8 cellular contexts compared by ENCODE assay signal in the genomic region with DNA sequence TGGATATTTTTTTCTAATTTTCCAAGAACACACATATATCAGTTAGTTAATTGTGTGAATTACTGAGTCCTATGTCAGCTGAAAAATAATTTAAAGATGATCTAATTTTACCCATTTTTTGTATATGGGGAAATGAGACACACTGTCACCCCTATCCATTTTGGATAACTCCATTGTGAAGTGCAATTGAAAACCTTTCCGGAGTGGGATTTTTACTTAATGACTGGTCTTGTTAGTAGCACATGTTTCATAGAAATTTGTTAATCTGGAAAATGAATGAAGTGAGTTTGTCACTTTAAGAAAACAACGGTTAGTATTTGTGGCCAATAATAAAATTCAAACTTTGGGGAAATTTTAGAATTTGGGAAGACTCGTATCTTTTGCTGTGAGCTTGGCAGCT. TPM values are rescaled to one million over a fixed set of nuclear protein-coding genes. Genes with fewer than 3 reads are reported as not detected.
A peak's percentile ranks its signal among the peaks of the same experiment; 100 is the strongest.
DNase-seq lines count a peak whose midpoint lies in the region; ATAC-seq lines count a peak whose summit lies in the region.

No MANE protein-coding gene starts in this region.

- H3K27me3 ChIP-seq in iPS-15b (ENCODE audit: control insufficient read depth, insufficient read depth, low read length) = no peaks in the 10 kb centered on the region

- peak overlapping the region; percentile 99 for H3K4me3 Mint-ChIP-seq in stimulated activated naive CD8-positive, alpha-beta T cell treated with anti-CD3 and anti-CD28 coated beads, Interleukin-15, Interleukin-2, amounts not matched to agents 100 ng/mL and 50 ng/mL, for 24 hours
- H3K4me3 Mint-ChIP-seq in activated T-helper 17 cell treated with anti-CD3 and anti-CD28 coated beads, Interleukin-2, amount 50 U/mL, for 72 hours = peak overlapping the region; percentile 99

- no peaks in the 10 kb centered on the region for H3K9me3 ChIP-seq in iPS-15b (ENCODE audit: control insufficient read depth, insufficient read depth, low read length)

- peak overlapping the region; percentile 99 for H3K4me3 ChIP-seq in iPS-15b (ENCODE audit: low read depth, low read length)

- H3K9me3 Mint-ChIP-seq in stimulated activated naive CD8-positive, alpha-beta T cell treated with anti-CD3 and anti-CD28 coated beads, Interleukin-15, Interleukin-2, amounts not matched to agents 100 ng/mL and 50 ng/mL, for 24 hours = no peaks in the 10 kb centered on the region
- H3K9me3 Mint-ChIP-seq in activated T-helper 17 cell treated with anti-CD3 and anti-CD28 coated beads, Interleukin-2, amount 50 U/mL, for 72 hours = no peaks in the 10 kb centered on the region

- H3K27me3 Mint-ChIP-seq in stimulated activated naive CD8-positive, alpha-beta T cell treated with anti-CD3 and anti-CD28 coated beads, Interleukin-15, Interleukin-2, amounts not matched to agents 100 ng/mL and 50 ng/mL, for 24 hours = no peaks in the 10 kb centered on the region
- no peaks in the 10 kb centered on the region for H3K27me3 Mint-ChIP-seq in activated T-helper 17 cell treated with anti-CD3 and anti-CD28 coated beads, Interleukin-2, amount 50 U/mL, for 72 hours

- peaks cover 60% of the 10 kb centered on the region for H3K4me1 Mint-ChIP-seq in stimulated activated naive CD8-positive, alpha-beta T cell treated with anti-CD3 and anti-CD28 coated beads, Interleukin-15, Interleukin-2, amounts not matched to agents 100 ng/mL and 50 ng/mL, for 24 hours (ENCODE audit: low read depth)
- peaks cover 11% of the 10 kb centered on the region for H3K4me1 Mint-ChIP-seq in activated T-helper 17 cell treated with anti-CD3 and anti-CD28 coated beads, Interleukin-2, amount 50 U/mL, for 72 hours

- H3K36me3 ChIP-seq in iPS-15b (ENCODE audit: control insufficient read depth, insufficient read depth, low read length) = peaks cover 13% of the 10 kb centered on the region

- no peak overlapping the region for H3K9ac ChIP-seq in iPS-15b (ENCODE audit: low read depth, low read length)

- H3K4me1 ChIP-seq in iPS-15b (ENCODE audit: control insufficient read depth, insufficient read depth, low read length) = no peaks in the 10 kb centered on the region

- H3K27ac Mint-ChIP-seq in stimulated activated naive CD8-positive, alpha-beta T cell treated with anti-CD3 and anti-CD28 coated beads, Interleukin-15, Interleukin-2, amounts not matched to agents 100 ng/mL and 50 ng/mL, for 24 hours = peak overlapping the region; percentile 99
- H3K27ac Mint-ChIP-seq in activated T-helper 17 cell treated with anti-CD3 and anti-CD28 coated beads, Interleukin-2, amount 50 U/mL, for 72 hours = peak overlapping the region; percentile 99

- no peak for DNase-seq in stimulated activated naive CD8-positive, alpha-beta T cell treated with anti-CD3 and anti-CD28 coated beads, Interleukin-15, Interleukin-2, amounts not matched to agents 100 U/mL and 50 U/mL, for 24 hours
- DNase-seq in SW 1271 (lab: John Stamatoyannopoulos, UW) = no peak
- no peak for DNase-seq in mucosa of gallbladder (ENCODE audit: low spot score)
- no peak for DNase-seq in amygdala (lab: John Stamatoyannopoulos, UW)

- ATAC-seq in stimulated activated naive CD8-positive, alpha-beta T cell treated with anti-CD3 and anti-CD28 coated beads, Interleukin-15, Interleukin-2, amounts not matched to agents 100 U/mL and 50 U/mL, for 24 hours = no peak
- no peak for ATAC-seq in activated T-helper 17 cell treated with anti-CD3 and anti-CD28 coated beads, Interleukin-2, amount 50 U/mL, for 72 hours (replicated peaks)
- ATAC-seq in HG02973 (IDR thresholded peaks at IDR 0.05; ENCODE audit: unreplicated experiment) = no peak

- H3K36me3 Mint-ChIP-seq in stimulated activated naive CD8-positive, alpha-beta T cell treated with anti-CD3 and anti-CD28 coated beads, Interleukin-15, Interleukin-2, amounts not matched to agents 100 ng/mL and 50 ng/mL, for 24 hours (ENCODE audit: low read depth) = peaks cover 58% of the 10 kb centered on the region
- H3K36me3 Mint-ChIP-seq in activated T-helper 17 cell treated with anti-CD3 and anti-CD28 coated beads, Interleukin-2, amount 50 U/mL, for 72 hours (ENCODE audit: low read depth) = peaks cover 75% of the 10 kb centered on the region

RNA-seq across cellular contexts. Expression of a gene that starts 2.0 kb away (rescaled TPM):
- 100 to 1,000 TPM; 152 to 222 TPM for total RNA-seq in activated T-helper 17 cell treated with anti-CD3 and anti-CD28 coated beads, Interleukin-2, amount 50 U/mL, for 72 hours
- total RNA-seq in mucosa of gallbladder = 51.7 TPM
